Comparison of ENCODE assay signal across 18 cellular contexts in the genomic region with DNA sequence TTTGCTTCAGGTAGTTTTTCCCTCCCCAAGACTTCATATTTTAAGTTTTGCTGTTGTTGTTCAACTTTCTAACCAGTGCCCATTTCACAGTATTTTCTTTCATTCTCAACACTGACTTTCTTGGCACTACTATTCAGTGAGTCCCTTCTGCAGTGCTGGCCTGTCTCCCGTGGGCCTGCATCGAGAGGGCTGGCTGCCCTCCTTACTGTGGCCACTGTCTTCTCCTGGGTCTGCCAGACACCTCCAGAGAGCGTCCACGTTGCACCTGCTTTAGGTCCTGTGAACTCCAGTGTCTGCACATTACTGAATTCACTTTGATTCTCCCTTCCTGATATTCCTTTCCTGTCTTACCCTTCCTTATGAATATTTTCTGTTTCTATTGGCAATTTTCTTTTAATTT. TPM values are rescaled to one million over a fixed set of nuclear protein-coding genes. Genes with fewer than 3 reads are reported as not detected.
DNase-seq lines count a peak whose midpoint lies in the region; ATAC-seq and TF ChIP-seq lines count a peak whose summit lies in the region.
"Had no signal": no experiment of that assay in that cellular context is flagged by ENCODE, and none has a peak within 500 bp of the region (broad histone marks: within the 10 kb centered on the region; RNA-seq: fewer than 3 reads in every experiment).

No MANE protein-coding gene starts in this region.

- no peaks in the 10 kb centered on the region for H3K9me2 ChIP-seq in PC-9 (ENCODE audit: insufficient read depth)

- H3K4me2 ChIP-seq in PC-9: no peak overlapping the region

- BruUV-seq in PC-9 (replicated peaks; lab: Mats Ljungman, UMichigan): no TSS peak

- POLR2A ChIA-PET in PC-9 (lab: Charles Lee; ENCODE audit: unreplicated experiment): no interaction called here
- POLR2A ChIA-PET in naive thymus-derived CD8-positive, alpha-beta T cell (lab: Charles Lee): no interaction called here

- H4K20me1 ChIP-seq in PC-9 (ENCODE audit: insufficient read depth): no peaks in the 10 kb centered on the region

- CTCF ChIA-PET in PC-9 (lab: Charles Lee): no interaction called here

- no peaks in the 10 kb centered on the region for H3K27me3 Mint-ChIP-seq in chondrocyte (ENCODE audit: low read depth)
- no peaks in the 10 kb centered on the region for H3K27me3 Mint-ChIP-seq in osteocyte (ENCODE audit: unreplicated experiment)
- peaks cover 2 to 11% (median 10%) of the 10 kb centered on the region in 5 donors for H3K27me3 Mint-ChIP-seq in naive thymus-derived CD8-positive, alpha-beta T cell

- H3K4me3 Mint-ChIP-seq in chondrocyte (ENCODE audit: unreplicated experiment): peak overlapping the region; percentile 31
- H3K4me3 Mint-ChIP-seq in osteocyte (ENCODE audit: unreplicated experiment): peak overlapping the region; percentile 51
- no peak overlapping the region for H3K4me3 Mint-ChIP-seq in naive thymus-derived CD8-positive, alpha-beta T cell
- H3K4me3 Mint-ChIP-seq: CD4-positive, alpha-beta T cell had no signal

- ATAC-seq in naive thymus-derived CD8-positive, alpha-beta T cell: no peak
- ATAC-seq in HG03039 (IDR thresholded peaks at IDR 0.05; ENCODE audit: unreplicated experiment) (no peak), HG02623 (IDR thresholded peaks at IDR 0.05; ENCODE audit: unreplicated experiment) (no peak)
- ATAC-seq: HCT116, PC-3 had no signal

- no peaks in the 10 kb centered on the region for H3F3A ChIP-seq in PC-9 (ENCODE audit: insufficient read depth, low read depth)

- H3K36me3 ChIP-seq in PC-9 (ENCODE audit: low read depth) (no peaks in the 10 kb centered on the region), subcutaneous abdominal adipose tissue (ENCODE audit: control insufficient read depth in 5 of 5, insufficient read depth in 5 of 5, low read length in 5 of 5) (peaks cover 0 to 19% (median 14%) of the 10 kb centered on the region in 5 donors)

- peak overlapping the region; percentile 2; the same call in 1 of the 2 replicates for H2AFZ ChIP-seq in PC-9

- H3K36me3 Mint-ChIP-seq in chondrocyte (ENCODE audit: low read depth) (peaks cover 20% of the 10 kb centered on the region), osteocyte (ENCODE audit: unreplicated experiment) (peaks cover 30% of the 10 kb centered on the region)
- H3K36me3 Mint-ChIP-seq in naive thymus-derived CD8-positive, alpha-beta T cell: no peaks in the 10 kb centered on the region

- no peak overlapping the region for H3K27ac ChIP-seq in PC-9
- peak overlapping the region; percentile 82 for H3K27ac ChIP-seq in subcutaneous abdominal adipose tissue (ENCODE audit: low read depth, low read length)

- intact Hi-C loops in PC-9 (cut with micrococcal nuclease; ENCODE audit: unreplicated experiment): no loop called here

- H3K79me2 ChIP-seq in PC-9 (ENCODE audit: low read depth): no peaks in the 10 kb centered on the region

- H3K4me3 ChIP-seq in PC-9: no peak overlapping the region
- H3K4me3 ChIP-seq in subcutaneous abdominal adipose tissue (ENCODE audit: low read depth in 1 of 5, low read length in 5 of 5): no peak overlapping the region

- TF ChIP-seq CTCF in PC-9 (conservative IDR thresholded peaks at IDR 0.05) (no peak), chondrocyte (IDR thresholded peaks at IDR 0.05) (no peak), osteocyte (IDR thresholded peaks at IDR 0.05) (no peak)

- no peaks in the 10 kb centered on the region for H3K9me3 Mint-ChIP-seq in chondrocyte (ENCODE audit: low read depth)
- H3K9me3 Mint-ChIP-seq in osteocyte (ENCODE audit: unreplicated experiment): no peaks in the 10 kb centered on the region
- peaks cover 0 to 3% (median 0%) of the 10 kb centered on the region in 9 donors for H3K9me3 Mint-ChIP-seq in naive thymus-derived CD8-positive, alpha-beta T cell
- H3K9me3 Mint-ChIP-seq: CD4-positive, alpha-beta T cell had no signal

- DNase-seq in PC-9: no peak
- no peak for DNase-seq in chondrocyte (ENCODE audit: low spot score)
- peak; percentile 75 for DNase-seq in osteocyte (ENCODE audit: extremely low spot score, unreplicated experiment)
- no peak for DNase-seq in Kasumi-1 (lab: John Stamatoyannopoulos, UW)
- DNase-seq in naive thymus-derived CD8-positive, alpha-beta T cell: no peak
- DNase-seq: ACHN; CD4-positive, alpha-beta T cell; DMS79 treated with DMSO at 0.1 percent for 48 hours; NCI-H146; NCI-H2081 treated with DMSO at 0.1 percent for 48 hours; NCI-H226; NCI-H526; NK-92 treated with Interleukin-12 subunit alpha and Interleukin-12 subunit beta, amount 100 ng/mL, for 24 hours; PC-3 had no signal

- H3K27me3 ChIP-seq in PC-9 (ENCODE audit: insufficient read depth, low read depth): no peaks in the 10 kb centered on the region
- no peaks in the 10 kb centered on the region for H3K27me3 ChIP-seq in subcutaneous abdominal adipose tissue (ENCODE audit: control insufficient read depth in 5 of 5, insufficient read depth in 4 of 5, low read length in 5 of 5)

- H3K4me1 Mint-ChIP-seq in chondrocyte (ENCODE audit: low read depth): peaks cover 96% of the 10 kb centered on the region
- H3K4me1 Mint-ChIP-seq in osteocyte (ENCODE audit: unreplicated experiment): peaks cover 98% of the 10 kb centered on the region
- H3K4me1 Mint-ChIP-seq in naive thymus-derived CD8-positive, alpha-beta T cell: no peaks in the 10 kb centered on the region

- H3K27ac Mint-ChIP-seq in chondrocyte (ENCODE audit: unreplicated experiment) (peak overlapping the region; percentile 87), osteocyte (ENCODE audit: unreplicated experiment) (peak overlapping the region; percentile 98)
- H3K27ac Mint-ChIP-seq in naive thymus-derived CD8-positive, alpha-beta T cell: no peak overlapping the region
- H3K27ac Mint-ChIP-seq: CD4-positive, alpha-beta T cell had no signal

- peaks cover 23% of the 10 kb centered on the region for H3K4me1 ChIP-seq in PC-9 (replicated peaks; ENCODE audit: insufficient read depth)
- peaks cover 18 to 91% (median 88%) of the 10 kb centered on the region in 5 donors for H3K4me1 ChIP-seq in subcutaneous abdominal adipose tissue (ENCODE audit: control insufficient read depth in 5 of 5, insufficient read depth in 5 of 5, low read length in 5 of 5)

- H3K9me3 ChIP-seq in PC-9 (ENCODE audit: insufficient read depth, low read depth) (peaks cover 4% of the 10 kb centered on the region; the same call in 1 of the 2 replicates), subcutaneous abdominal adipose tissue (ENCODE audit: control insufficient read depth in 5 of 5, low read length in 5 of 5) (no peaks in the 10 kb centered on the region)

- H3K9ac ChIP-seq in subcutaneous abdominal adipose tissue (ENCODE audit: low read length in 5 of 5): peak overlapping the region in 3 of 5 donors; percentile 20 to 84 (median 49)

RNA-seq across cellular contexts. Expression of a gene that starts 27.3 kb away (rescaled TPM):
- 12.3 and 24.5 TPM in 2 replicates for total RNA-seq in PC-9 (2021)
- total RNA-seq in chondrocyte: 2,319 to 5,210 TPM (median 5,209 TPM) in 3 replicates
- total RNA-seq in osteocyte: 3,181 and 3,589 TPM in 2 replicates
- not detected for total RNA-seq in naive thymus-derived CD8-positive, alpha-beta T cell
- polyA plus RNA-seq in naive thymus-derived CD8-positive, alpha-beta T cell: not detected

RNA-seq across cellular contexts. Expression of a gene that starts 27.4 kb away (rescaled TPM):
- 1.1 and 1.2 TPM in 2 replicates for total RNA-seq in PC-9 (2021)
- total RNA-seq in chondrocyte: 1,370 to 2,411 TPM (median 2,366 TPM) in 3 replicates
- total RNA-seq in osteocyte: 2,001 and 2,067 TPM in 2 replicates
- not detected for total RNA-seq in naive thymus-derived CD8-positive, alpha-beta T cell
- not detected for polyA plus RNA-seq in naive thymus-derived CD8-positive, alpha-beta T cell
- total RNA-seq: CD4-positive, alpha-beta T cell had no signal

Comparison
In these comparisons a context has a peak if more than half of its experiments do, and no peak if none do; other contexts are left out.
1. H3K27ac Mint-ChIP-seq: peak in chondrocyte (single experiment) and osteocyte (single experiment); none in naive thymus-derived CD8-positive, alpha-beta T cell (0 of 10).
2. H3K4me3 Mint-ChIP-seq: peak in chondrocyte (single experiment) and osteocyte (single experiment); none in naive thymus-derived CD8-positive, alpha-beta T cell (0 of 10).
3. RNA of a gene that starts 27.3 kb away (total RNA-seq): 2,319 to 5,210 TPM in chondrocyte and 3,181 to 3,589 TPM in osteocyte; 12.3 to 24.5 TPM in PC-9 and not detected in naive thymus-derived CD8-positive, alpha-beta T cell; every median in the first group is over 10 times any median in the second.
4. RNA of a gene that starts 27.4 kb away (total RNA-seq): 1,370 to 2,411 TPM in chondrocyte and 2,001 to 2,067 TPM in osteocyte; 1.1 to 1.2 TPM in PC-9 and not detected in naive thymus-derived CD8-positive, alpha-beta T cell; every median in the first group is over 100 times any median in the second.